8 cellular contexts compared by ENCODE assay signal in the genomic region with DNA sequence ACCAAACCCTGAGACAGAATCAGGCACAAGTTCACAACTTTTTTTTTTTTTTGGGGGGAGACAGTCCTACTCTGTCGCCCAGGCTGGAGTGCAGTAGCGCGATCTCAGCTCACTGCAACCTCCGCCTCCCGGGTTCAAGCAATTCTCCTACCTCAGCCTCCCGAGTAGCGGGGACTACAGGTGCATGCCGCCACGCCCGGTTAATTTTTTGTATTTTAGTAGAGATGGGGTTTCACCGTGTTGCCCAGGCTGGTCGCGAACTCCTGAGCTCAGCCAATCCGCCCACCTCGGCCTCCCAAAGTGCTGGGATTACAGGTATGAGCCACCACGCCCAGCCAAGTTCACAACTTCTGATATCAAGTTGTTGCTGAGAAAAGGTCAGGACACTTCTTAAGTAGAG.
DNase-seq lines count a peak whose midpoint lies in the region; ATAC-seq and TF ChIP-seq lines count a peak whose summit lies in the region.
"Not testable (repeated sequence)": the region's sequence is repeated elsewhere in the genome, so short reads cannot be mapped to it uniquely, and the experiment has no call there.

No MANE protein-coding gene starts in this region.

- H3K27ac Mint-ChIP-seq in activated CD4-positive, alpha-beta memory T cell treated with anti-CD3 and anti-CD28 coated beads for 36 hours: peak overlapping the region; percentile 23
- H3K27ac Mint-ChIP-seq in activated T-helper 17 cell treated with anti-CD3 and anti-CD28 coated beads, Interleukin-2, amount 50 U/mL, for 72 hours: peak overlapping the region; percentile 70
- H3K27ac Mint-ChIP-seq in dendritic cell treated with granulocyte-macrophage colony-stimulating factor and Interleukin-4, amounts not matched to agents 40 ng/mL and 50 ng/mL, for 4 days: peak overlapping the region; percentile 34
- H3K27ac Mint-ChIP-seq in osteocyte (ENCODE audit: unreplicated experiment): not testable (repeated sequence)

- not testable (repeated sequence) for H3K27me3 ChIP-seq in BLaER1 treated with 17β-estradiol and CSF1 and Interleukin-3, amounts not matched to agents 10 nM and 100 nM; right atrium auricular region; testis

- not testable (repeated sequence) for TF ChIP-seq POLR2A in testis (IDR thresholded peaks at IDR 0.05)

- not testable (repeated sequence) for H3K9me3 ChIP-seq in BLaER1 treated with 17β-estradiol and CSF1 and Interleukin-3, amounts not matched to agents 10 nM and 100 nM (replicated peaks in 1 of 11); OCI-LY7 (ENCODE audit: low read length); right atrium auricular region; testis

- not testable (repeated sequence) for H3K9me3 Mint-ChIP-seq in activated CD4-positive, alpha-beta memory T cell treated with anti-CD3 and anti-CD28 coated beads for 36 hours; activated T-helper 17 cell treated with anti-CD3 and anti-CD28 coated beads, Interleukin-2, amount 50 U/mL, for 72 hours; dendritic cell treated with granulocyte-macrophage colony-stimulating factor and Interleukin-4, amounts not matched to agents 40 ng/mL and 50 ng/mL, for 4 days; osteocyte (ENCODE audit: unreplicated experiment)

- H3K4me3 Mint-ChIP-seq in activated CD4-positive, alpha-beta memory T cell treated with anti-CD3 and anti-CD28 coated beads for 36 hours; activated T-helper 17 cell treated with anti-CD3 and anti-CD28 coated beads, Interleukin-2, amount 50 U/mL, for 72 hours; dendritic cell treated with granulocyte-macrophage colony-stimulating factor and Interleukin-4, amounts not matched to agents 40 ng/mL and 50 ng/mL, for 4 days; osteocyte (ENCODE audit: unreplicated experiment): not testable (repeated sequence)

- H3K9ac ChIP-seq in BLaER1 treated with 17β-estradiol and CSF1 and Interleukin-3, amounts not matched to agents 10 nM and 100 nM: not testable (repeated sequence)

- POLR2A ChIA-PET in OCI-LY7 (lab: Charles Lee): interaction anchor here (0.6 to 3.7 kb wide), 5 partner anchors 12 to 319 kb away, joined by 3 to 16 read pairs (median 4); no protein-coding TSS in a partner anchor
- POLR2A ChIA-PET in activated CD4-positive, alpha-beta memory T cell treated with anti-CD3 and anti-CD28 coated beads for 36 hours (lab: Charles Lee): not testable (repeated sequence)

- BruUV-seq in OCI-LY7 (replicated peaks; lab: Mats Ljungman, UMichigan): not testable (repeated sequence)

- TF ChIP-seq CTCF in OCI-LY7 (conservative IDR thresholded peaks at IDR 0.05; ENCODE audit: low read length); right atrium auricular region (IDR thresholded peaks at IDR 0.05); osteocyte (IDR thresholded peaks at IDR 0.05); testis (IDR thresholded peaks at IDR 0.05): not testable (repeated sequence)

- CTCF ChIA-PET in OCI-LY7 (lab: Charles Lee; ENCODE audit: unreplicated experiment): interaction anchor here (1.0 kb wide), 1 partner anchor 24 kb away, joined by 3 read pairs; no protein-coding TSS in a partner anchor
- CTCF ChIA-PET in activated CD4-positive, alpha-beta memory T cell treated with anti-CD3 and anti-CD28 coated beads for 36 hours (lab: Charles Lee): interaction anchor here (1.0 to 1.6 kb wide), 3 partner anchors 70 to 331 kb away, joined by 3 to 6 read pairs (median 4); no protein-coding TSS in a partner anchor

- peak overlapping the region in 1 of 11 experiments; percentile 60; a peak in 1 of 22 replicates for H3K27ac ChIP-seq in BLaER1 treated with 17β-estradiol and CSF1 and Interleukin-3, amounts not matched to agents 10 nM and 100 nM
- peak overlapping the region; percentile 92 for H3K27ac ChIP-seq in OCI-LY7 (ENCODE audit: low read depth, low read length, poor library complexity, severe bottlenecking)
- H3K27ac ChIP-seq in right atrium auricular region, testis: not testable (repeated sequence)

- H4K20me1 ChIP-seq in BLaER1 treated with 17β-estradiol and CSF1 and Interleukin-3, amounts not matched to agents 10 nM and 100 nM: peaks cover 0 to 100% (median 23%) of the 10 kb centered on the region in 11 experiments; a peak in 17 of 22 replicates
- not testable (repeated sequence) for H4K20me1 ChIP-seq in OCI-LY7 (ENCODE audit: insufficient read depth, low read length)

- not testable (repeated sequence) for H3K79me2 ChIP-seq in OCI-LY7 (ENCODE audit: insufficient read depth, low read depth, low read length)

- DNase-seq in OCI-LY7 (ENCODE audit: low spot score); activated CD4-positive, alpha-beta memory T cell treated with anti-CD3 and anti-CD28 coated beads for 36 hours: not testable (repeated sequence)
- DNase-seq in right atrium auricular region (ENCODE audit: low spot score) (peak; percentile 44), osteocyte (ENCODE audit: extremely low spot score, unreplicated experiment) (peak; percentile 40), testis (peak; percentile 12)

- not testable (repeated sequence) for ATAC-seq in activated T-helper 17 cell treated with anti-CD3 and anti-CD28 coated beads, Interleukin-2, amount 50 U/mL, for 72 hours (replicated peaks)

- H3K36me3 ChIP-seq in BLaER1 treated with 17β-estradiol and CSF1 and Interleukin-3, amounts not matched to agents 10 nM and 100 nM: peaks cover 28 to 100% (median 47%) of the 10 kb centered on the region in 11 experiments
- H3K36me3 ChIP-seq in OCI-LY7 (ENCODE audit: insufficient read depth, low read length) (peaks cover 32% of the 10 kb centered on the region), right atrium auricular region (peaks cover 30% of the 10 kb centered on the region)
- not testable (repeated sequence) for H3K36me3 ChIP-seq in testis (ENCODE audit: low read depth, missing control alignments)

- H3K36me3 Mint-ChIP-seq in activated CD4-positive, alpha-beta memory T cell treated with anti-CD3 and anti-CD28 coated beads for 36 hours: peaks cover 48% of the 10 kb centered on the region
- H3K36me3 Mint-ChIP-seq in activated T-helper 17 cell treated with anti-CD3 and anti-CD28 coated beads, Interleukin-2, amount 50 U/mL, for 72 hours (ENCODE audit: low read depth): peaks cover 94% of the 10 kb centered on the region
- H3K36me3 Mint-ChIP-seq in dendritic cell treated with granulocyte-macrophage colony-stimulating factor and Interleukin-4, amounts not matched to agents 40 ng/mL and 50 ng/mL, for 4 days (ENCODE audit: low read depth): peaks cover 100% of the 10 kb centered on the region
- H3K36me3 Mint-ChIP-seq in osteocyte (ENCODE audit: unreplicated experiment): peaks cover 29% of the 10 kb centered on the region

- not testable (repeated sequence) for H3K9me2 ChIP-seq in OCI-LY7 (ENCODE audit: insufficient read depth, low read length)

- peak overlapping the region in 1 of 10 experiments; percentile 40; a peak in 3 of 20 replicates for H3K4me3 ChIP-seq in BLaER1 treated with 17β-estradiol and CSF1 and Interleukin-3, amounts not matched to agents 10 nM and 100 nM
- H3K4me3 ChIP-seq in OCI-LY7 (ENCODE audit: low read depth, low read length, poor library complexity, severe bottlenecking); right atrium auricular region; testis: not testable (repeated sequence)

- intact Hi-C loops in OCI-LY7 (cut with micrococcal nuclease; ENCODE audit: unreplicated experiment): loop anchor here (5.0 kb wide), 1 partner anchor 332 kb away; a partner anchor contains a TSS
- intact Hi-C loops in activated CD4-positive, alpha-beta memory T cell treated with anti-CD3 and anti-CD28 coated beads for 36 hours (cut with micrococcal nuclease); testis (cut with DNase I; ENCODE audit: low total_unique reads): not testable (repeated sequence)
- intact Hi-C loops in dendritic cell treated with granulocyte-macrophage colony-stimulating factor and Interleukin-4, amounts not matched to agents 40 ng/mL and 50 ng/mL, for 4 days (cut with micrococcal nuclease): loop anchor here (5.0 kb wide), 1 partner anchor 148 kb away; no protein-coding TSS in a partner anchor

- not testable (repeated sequence) for H3K27me3 Mint-ChIP-seq in activated CD4-positive, alpha-beta memory T cell treated with anti-CD3 and anti-CD28 coated beads for 36 hours; activated T-helper 17 cell treated with anti-CD3 and anti-CD28 coated beads, Interleukin-2, amount 50 U/mL, for 72 hours; dendritic cell treated with granulocyte-macrophage colony-stimulating factor and Interleukin-4, amounts not matched to agents 40 ng/mL and 50 ng/mL, for 4 days; osteocyte (ENCODE audit: unreplicated experiment)

- H3K4me1 ChIP-seq in BLaER1 treated with 17β-estradiol and CSF1 and Interleukin-3, amounts not matched to agents 10 nM and 100 nM: peaks cover 65 to 100% (median 98%) of the 10 kb centered on the region in 10 experiments
- H3K4me1 ChIP-seq in OCI-LY7 (ENCODE audit: insufficient read depth, low read length, poor library complexity, severe bottlenecking) (peaks cover 31% of the 10 kb centered on the region), testis (peaks cover 19% of the 10 kb centered on the region)
- not testable (repeated sequence) for H3K4me1 ChIP-seq in right atrium auricular region

- H3K4me1 Mint-ChIP-seq in activated CD4-positive, alpha-beta memory T cell treated with anti-CD3 and anti-CD28 coated beads for 36 hours (ENCODE audit: low read depth); activated T-helper 17 cell treated with anti-CD3 and anti-CD28 coated beads, Interleukin-2, amount 50 U/mL, for 72 hours; osteocyte (ENCODE audit: unreplicated experiment): not testable (repeated sequence)
- peaks cover 25% of the 10 kb centered on the region for H3K4me1 Mint-ChIP-seq in dendritic cell treated with granulocyte-macrophage colony-stimulating factor and Interleukin-4, amounts not matched to agents 40 ng/mL and 50 ng/mL, for 4 days (ENCODE audit: low read depth)

- WGBS in testis, 2 donors: 92 to 95% methylated on average over 16 of the region's 16 CpGs

- peak overlapping the region; percentile 54 to 88 (median 83); a peak in 20 of 22 replicates for H3K4me2 ChIP-seq in BLaER1 treated with 17β-estradiol and CSF1 and Interleukin-3, amounts not matched to agents 10 nM and 100 nM
- H3K4me2 ChIP-seq in OCI-LY7 (ENCODE audit: low read length): not testable (repeated sequence)

- not testable (repeated sequence) for H2AFZ ChIP-seq in OCI-LY7 (ENCODE audit: low read length)
